Comparison of ENCODE assay signal across 1 cellular context in the genomic region with DNA sequence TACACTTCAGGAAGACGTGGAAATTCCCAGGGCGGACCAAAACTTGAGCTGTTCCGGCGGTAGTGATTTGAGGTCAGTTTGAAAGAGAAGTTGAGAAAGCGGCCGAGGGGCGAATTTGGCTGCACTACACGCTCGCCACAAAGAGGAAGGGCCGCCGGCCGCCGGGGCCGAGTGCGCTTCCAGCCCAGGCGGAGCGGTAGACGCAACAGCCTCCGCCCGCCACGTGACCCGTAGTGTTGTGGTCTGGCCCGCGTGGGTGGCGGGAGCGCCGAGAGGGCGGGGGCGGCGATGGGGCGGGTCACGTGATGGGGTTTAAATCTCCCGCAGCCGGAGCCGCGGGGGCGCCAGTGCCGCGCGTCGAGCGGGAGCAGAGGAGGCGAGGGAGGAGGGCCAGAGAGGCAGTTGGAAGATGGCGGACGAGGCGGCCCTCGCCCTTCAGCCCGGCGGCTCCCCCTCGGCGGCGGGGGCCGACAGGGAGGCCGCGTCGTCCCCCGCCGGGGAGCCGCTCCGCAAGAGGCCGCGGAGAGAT.
TF ChIP-seq lines count a peak whose summit lies in the region.

A gene (plus strand): TSS at position 344 of the 529 bp plus-strand sequence. CDS start 66 bp downstream, at position 410.

TF ChIP-seq in HepG2, 621 proteins besides CTCF, POLR2A, EP300 and RAD21 (continued from another document):
- TF ChIP-seq, protein P1, sequence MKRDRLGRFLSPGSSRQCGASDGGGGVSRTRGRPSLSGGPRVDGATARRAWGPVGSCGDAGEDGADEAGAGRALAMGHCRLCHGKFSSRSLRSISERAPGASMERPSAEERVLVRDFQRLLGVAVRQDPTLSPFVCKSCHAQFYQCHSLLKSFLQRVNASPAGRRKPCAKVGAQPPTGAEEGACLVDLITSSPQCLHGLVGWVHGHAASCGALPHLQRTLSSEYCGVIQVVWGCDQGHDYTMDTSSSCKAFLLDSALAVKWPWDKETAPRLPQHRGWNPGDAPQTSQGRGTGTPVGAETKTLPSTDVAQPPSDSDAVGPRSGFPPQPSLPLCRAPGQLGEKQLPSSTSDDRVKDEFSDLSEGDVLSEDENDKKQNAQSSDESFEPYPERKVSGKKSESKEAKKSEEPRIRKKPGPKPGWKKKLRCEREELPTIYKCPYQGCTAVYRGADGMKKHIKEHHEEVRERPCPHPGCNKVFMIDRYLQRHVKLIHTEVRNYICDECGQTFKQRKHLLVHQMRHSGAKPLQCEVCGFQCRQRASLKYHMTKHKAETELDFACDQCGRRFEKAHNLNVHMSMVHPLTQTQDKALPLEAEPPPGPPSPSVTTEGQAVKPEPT (CRISPR knock-in tag; IDR thresholded peaks at IDR 0.05; ENCODE audit: low read depth): 0 out of 2 replicates have a peak, but pooled peaks have one; percentile 41
- TF ChIP-seq PHB2 (IDR thresholded peaks at IDR 0.05; ENCODE audit: partially characterized antibody) (no peak), ZNF879 (CRISPR knock-in tag; IDR thresholded peaks at IDR 0.05) (peak; percentile 24; the same call in 1 of the 2 replicates), CREM (IDR thresholded peaks at IDR 0.05) (no peak), CREM (CRISPR knock-in tag; IDR thresholded peaks at IDR 0.05) (no peak), SIN3B (IDR thresholded peaks at IDR 0.05; ENCODE audit: low read length) (peak; percentile 55; the same call in 1 of the 2 replicates), SMARCC2 (IDR thresholded peaks at IDR 0.05) (no peak), ZNF501 (CRISPR knock-in tag; IDR thresholded peaks at IDR 0.05) (peak; percentile 76; the same call in 1 of the 2 replicates), SKI (IDR thresholded peaks at IDR 0.05; ENCODE audit: partially characterized antibody) (peak; percentile 80), ZBTB21 (CRISPR knock-in tag; IDR thresholded peaks at IDR 0.05) (peak; percentile 23; the same call in 1 of the 2 replicates), BCL6 (CRISPR knock-in tag; IDR thresholded peaks at IDR 0.05) (peak; percentile 84), ZNF572 (CRISPR knock-in tag; IDR thresholded peaks at IDR 0.05) (no peak), EEA1 (CRISPR knock-in tag; IDR thresholded peaks at IDR 0.05; ENCODE audit: borderline replicate concordance) (no peak), RBFOX2 (IDR thresholded peaks at IDR 0.05; ENCODE audit: low read depth, low read length) (peak; percentile 93), NR2F1 (CRISPR knock-in tag; IDR thresholded peaks at IDR 0.05) (peak in 1 of 2 experiments; percentile 53; a peak in 1 of 4 replicates), TGIF2 (CRISPR knock-in tag; IDR thresholded peaks at IDR 0.05) (no peak; the same call in 1 of the 2 replicates), ZNF337 (CRISPR knock-in tag; IDR thresholded peaks at IDR 0.05; ENCODE audit: borderline replicate concordance, low read depth) (peak; percentile 80; the same call in 1 of the 2 replicates), GTF3A (CRISPR knock-in tag; conservative IDR thresholded peaks at IDR 0.05) (no peak), CENPX (CRISPR knock-in tag; IDR thresholded peaks at IDR 0.05) (no peak), POGZ (CRISPR knock-in tag; IDR thresholded peaks at IDR 0.05) (peak; percentile 97), ZNF724P (CRISPR knock-in tag; IDR thresholded peaks at IDR 0.05; ENCODE audit: borderline replicate concordance) (0 out of 2 replicates have a peak, but pooled peaks have one; percentile 74), RAD51 (IDR thresholded peaks at IDR 0.05; ENCODE audit: borderline replicate concordance) (peak; percentile 98), MEIS2 (CRISPR knock-in tag; IDR thresholded peaks at IDR 0.05) (peak; percentile 59; the same call in 1 of the 2 replicates), ZNF660 (CRISPR knock-in tag; IDR thresholded peaks at IDR 0.05; ENCODE audit: borderline replicate concordance, low read depth) (no peak), HES4 (CRISPR knock-in tag; IDR thresholded peaks at IDR 0.05; ENCODE audit: borderline replicate concordance) (0 out of 2 replicates have a peak, but pooled peaks have one; percentile 13), ZKSCAN8 (CRISPR knock-in tag; IDR thresholded peaks at IDR 0.05; ENCODE audit: borderline replicate concordance) (peak; percentile 67; the same call in 1 of the 2 replicates), BHLHE40 (IDR thresholded peaks at IDR 0.05; ENCODE audit: low read length) (peak; percentile 94), JUN (CRISPR knock-in tag; IDR thresholded peaks at IDR 0.05) (no peak), FOXC1 (CRISPR knock-in tag; IDR thresholded peaks at IDR 0.05; ENCODE audit: borderline replicate concordance) (no peak), DR1 (CRISPR knock-in tag; IDR thresholded peaks at IDR 0.05) (peak; percentile 95)
- TF ChIP-seq, protein P2, sequence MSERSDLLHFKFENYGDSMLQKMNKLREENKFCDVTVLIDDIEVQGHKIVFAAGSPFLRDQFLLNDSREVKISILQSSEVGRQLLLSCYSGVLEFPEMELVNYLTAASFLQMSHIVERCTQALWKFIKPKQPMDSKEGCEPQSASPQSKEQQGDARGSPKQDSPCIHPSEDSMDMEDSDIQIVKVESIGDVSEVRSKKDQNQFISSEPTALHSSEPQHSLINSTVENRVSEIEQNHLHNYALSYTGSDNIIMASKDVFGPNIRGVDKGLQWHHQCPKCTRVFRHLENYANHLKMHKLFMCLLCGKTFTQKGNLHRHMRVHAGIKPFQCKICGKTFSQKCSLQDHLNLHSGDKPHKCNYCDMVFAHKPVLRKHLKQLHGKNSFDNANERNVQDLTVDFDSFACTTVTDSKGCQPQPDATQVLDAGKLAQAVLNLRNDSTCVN (CRISPR knock-in tag; IDR thresholded peaks at IDR 0.05; ENCODE audit: borderline replicate concordance): peak; percentile 81; the same call in 1 of the 2 replicates
- TF ChIP-seq, protein P3, sequence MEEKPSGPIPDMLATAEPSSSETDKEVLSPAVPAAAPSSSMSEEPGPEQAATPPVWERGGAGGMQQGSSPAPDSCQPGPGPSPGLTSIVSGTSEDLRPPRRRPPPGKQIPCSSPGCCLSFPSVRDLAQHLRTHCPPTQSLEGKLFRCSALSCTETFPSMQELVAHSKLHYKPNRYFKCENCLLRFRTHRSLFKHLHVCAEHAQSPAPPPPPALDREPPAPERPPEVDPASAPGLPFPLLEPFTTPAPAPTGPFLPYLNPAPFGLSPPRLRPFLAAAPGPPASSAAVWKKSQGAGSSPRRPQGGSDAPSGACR (CRISPR knock-in tag; IDR thresholded peaks at IDR 0.05): peak; percentile 64; the same call in 1 of the 2 replicates
- TF ChIP-seq, protein P4, sequence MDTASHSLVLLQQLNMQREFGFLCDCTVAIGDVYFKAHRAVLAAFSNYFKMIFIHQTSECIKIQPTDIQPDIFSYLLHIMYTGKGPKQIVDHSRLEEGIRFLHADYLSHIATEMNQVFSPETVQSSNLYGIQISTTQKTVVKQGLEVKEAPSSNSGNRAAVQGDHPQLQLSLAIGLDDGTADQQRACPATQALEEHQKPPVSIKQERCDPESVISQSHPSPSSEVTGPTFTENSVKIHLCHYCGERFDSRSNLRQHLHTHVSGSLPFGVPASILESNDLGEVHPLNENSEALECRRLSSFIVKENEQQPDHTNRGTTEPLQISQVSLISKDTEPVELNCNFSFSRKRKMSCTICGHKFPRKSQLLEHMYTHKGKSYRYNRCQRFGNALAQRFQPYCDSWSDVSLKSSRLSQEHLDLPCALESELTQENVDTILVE (CRISPR knock-in tag; IDR thresholded peaks at IDR 0.05): 0 out of 2 replicates have a peak, but pooled peaks have one; percentile 44
- TF ChIP-seq, protein P5, sequence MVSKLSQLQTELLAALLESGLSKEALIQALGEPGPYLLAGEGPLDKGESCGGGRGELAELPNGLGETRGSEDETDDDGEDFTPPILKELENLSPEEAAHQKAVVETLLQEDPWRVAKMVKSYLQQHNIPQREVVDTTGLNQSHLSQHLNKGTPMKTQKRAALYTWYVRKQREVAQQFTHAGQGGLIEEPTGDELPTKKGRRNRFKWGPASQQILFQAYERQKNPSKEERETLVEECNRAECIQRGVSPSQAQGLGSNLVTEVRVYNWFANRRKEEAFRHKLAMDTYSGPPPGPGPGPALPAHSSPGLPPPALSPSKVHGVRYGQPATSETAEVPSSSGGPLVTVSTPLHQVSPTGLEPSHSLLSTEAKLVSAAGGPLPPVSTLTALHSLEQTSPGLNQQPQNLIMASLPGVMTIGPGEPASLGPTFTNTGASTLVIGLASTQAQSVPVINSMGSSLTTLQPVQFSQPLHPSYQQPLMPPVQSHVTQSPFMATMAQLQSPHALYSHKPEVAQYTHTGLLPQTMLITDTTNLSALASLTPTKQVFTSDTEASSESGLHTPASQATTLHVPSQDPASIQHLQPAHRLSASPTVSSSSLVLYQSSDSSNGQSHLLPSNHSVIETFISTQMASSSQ (IDR thresholded peaks at IDR 0.05; ENCODE audit: low read depth): no peak
- TF ChIP-seq, protein P5 (CRISPR knock-in tag; IDR thresholded peaks at IDR 0.05; ENCODE audit: borderline replicate concordance): peak; percentile 81
- TF ChIP-seq, protein P6, sequence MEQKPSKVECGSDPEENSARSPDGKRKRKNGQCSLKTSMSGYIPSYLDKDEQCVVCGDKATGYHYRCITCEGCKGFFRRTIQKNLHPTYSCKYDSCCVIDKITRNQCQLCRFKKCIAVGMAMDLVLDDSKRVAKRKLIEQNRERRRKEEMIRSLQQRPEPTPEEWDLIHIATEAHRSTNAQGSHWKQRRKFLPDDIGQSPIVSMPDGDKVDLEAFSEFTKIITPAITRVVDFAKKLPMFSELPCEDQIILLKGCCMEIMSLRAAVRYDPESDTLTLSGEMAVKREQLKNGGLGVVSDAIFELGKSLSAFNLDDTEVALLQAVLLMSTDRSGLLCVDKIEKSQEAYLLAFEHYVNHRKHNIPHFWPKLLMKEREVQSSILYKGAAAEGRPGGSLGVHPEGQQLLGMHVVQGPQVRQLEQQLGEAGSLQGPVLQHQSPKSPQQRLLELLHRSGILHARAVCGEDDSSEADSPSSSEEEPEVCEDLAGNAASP (CRISPR knock-in tag; IDR thresholded peaks at IDR 0.05; ENCODE audit: borderline replicate concordance): peak; percentile 80
- TF ChIP-seq, protein P7, sequence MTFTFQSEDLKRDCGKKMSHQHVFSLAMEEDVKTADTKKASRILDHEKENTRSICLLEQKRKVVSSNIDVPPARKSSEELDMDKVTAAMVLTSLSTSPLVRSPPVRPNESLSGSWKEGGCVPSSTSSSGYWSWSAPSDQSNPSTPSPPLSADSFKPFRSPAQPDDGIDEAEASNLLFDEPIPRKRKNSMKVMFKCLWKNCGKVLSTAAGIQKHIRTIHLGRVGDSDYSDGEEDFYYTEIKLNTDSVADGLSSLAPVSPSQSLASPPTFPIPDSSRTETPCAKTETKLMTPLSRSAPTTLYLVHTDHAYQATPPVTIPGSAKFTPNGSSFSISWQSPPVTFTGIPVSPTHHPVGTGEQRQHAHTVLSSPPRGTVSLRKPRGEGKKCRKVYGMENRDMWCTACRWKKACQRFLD (CRISPR knock-in tag; IDR thresholded peaks at IDR 0.05; ENCODE audit: borderline replicate concordance): no peak
- TF ChIP-seq, protein P8, sequence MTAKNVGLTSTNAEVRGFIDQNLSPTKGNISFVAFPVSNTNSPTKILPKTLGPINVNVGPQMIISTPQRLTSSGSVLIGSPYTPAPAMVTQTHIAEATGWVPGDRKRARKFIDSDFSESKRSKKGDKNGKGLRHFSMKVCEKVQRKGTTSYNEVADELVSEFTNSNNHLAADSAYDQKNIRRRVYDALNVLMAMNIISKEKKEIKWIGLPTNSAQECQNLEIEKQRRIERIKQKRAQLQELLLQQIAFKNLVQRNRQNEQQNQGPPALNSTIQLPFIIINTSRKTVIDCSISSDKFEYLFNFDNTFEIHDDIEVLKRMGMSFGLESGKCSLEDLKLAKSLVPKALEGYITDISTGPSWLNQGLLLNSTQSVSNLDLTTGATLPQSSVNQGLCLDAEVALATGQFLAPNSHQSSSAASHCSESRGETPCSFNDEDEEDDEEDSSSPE (CRISPR knock-in tag; IDR thresholded peaks at IDR 0.05): peak; percentile 97
- TF ChIP-seq, protein P9, sequence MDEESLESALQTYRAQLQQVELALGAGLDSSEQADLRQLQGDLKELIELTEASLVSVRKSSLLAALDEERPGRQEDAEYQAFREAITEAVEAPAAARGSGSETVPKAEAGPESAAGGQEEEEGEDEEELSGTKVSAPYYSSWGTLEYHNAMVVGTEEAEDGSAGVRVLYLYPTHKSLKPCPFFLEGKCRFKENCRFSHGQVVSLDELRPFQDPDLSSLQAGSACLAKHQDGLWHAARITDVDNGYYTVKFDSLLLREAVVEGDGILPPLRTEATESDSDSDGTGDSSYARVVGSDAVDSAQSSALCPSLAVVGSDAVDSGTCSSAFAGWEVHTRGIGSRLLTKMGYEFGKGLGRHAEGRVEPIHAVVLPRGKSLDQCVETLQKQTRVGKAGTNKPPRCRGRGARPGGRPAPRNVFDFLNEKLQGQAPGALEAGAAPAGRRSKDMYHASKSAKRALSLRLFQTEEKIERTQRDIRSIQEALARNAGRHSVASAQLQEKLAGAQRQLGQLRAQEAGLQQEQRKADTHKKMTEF (CRISPR knock-in tag; IDR thresholded peaks at IDR 0.05): peak; percentile 93; the same call in 1 of the 2 replicates
TF ChIP-seq in HepG2: peak in this region for 356.
